In genomic region chr3:10339376-10339955, GRCh38 we compare ENCODE assay signal across 20 cellular contexts. TPM values are rescaled to one million over a fixed set of nuclear protein-coding genes. Genes with fewer than 3 reads are reported as not detected.
"Had no signal": no experiment of that assay in that cellular context is flagged by ENCODE, and none has a peak within 500 bp of the region (broad histone marks: within the 10 kb centered on the region; RNA-seq: fewer than 3 reads in every experiment).

No MANE protein-coding gene starts in this region.

- DNase-seq: activated CD4-positive, alpha-beta T cell treated with anti-CD3 and anti-CD28 coated beads for 36 hours; activated CD4-positive, alpha-beta T cell treated with anti-CD3 and anti-CD28 coated beads, Interleukin-2, amount 50 U/mL, for 4 hours; activated effector memory CD4-positive, alpha-beta T cell treated with anti-CD3 and anti-CD28 coated beads, Interleukin-2, amount 50 U/mL, for 16 hours; activated naive CD4-positive, alpha-beta T cell treated with anti-CD3 and anti-CD28 coated beads, Interleukin-2, amount 10 ng/mL, durations not matched to agents 7 days and 5 days; amygdala; dermis blood vessel endothelial cell; effector memory CD4-positive, alpha-beta T cell; foreskin keratinocyte; immature natural killer cell; left lung; naive thymus-derived CD4-positive, alpha-beta T cell; ovary; stimulated activated CD4-positive, alpha-beta T cell treated with anti-CD3 and anti-CD28 coated beads, Interleukin-1b, Interleukin-23, amount 100 ng/mL, for 48 hours; substantia nigra; T-helper 9 cell; thyroid gland; upper lobe of right lung had no signal

- H3K36me3 ChIP-seq: left lung, ovary, right atrium auricular region, thyroid gland, upper lobe of right lung had no signal

- ATAC-seq: activated CD4-positive, alpha-beta T cell treated with anti-CD3 and anti-CD28 coated beads for 36 hours; foreskin keratinocyte; left lung; naive thymus-derived CD4-positive, alpha-beta T cell; psoas muscle; upper lobe of right lung; WTC11 had no signal

- H3K27ac ChIP-seq: foreskin keratinocyte, left lung, ovary, psoas muscle, right atrium auricular region, thyroid gland, upper lobe of right lung had no signal

- H3K4me1 ChIP-seq: foreskin keratinocyte, left lung, right atrium auricular region, thyroid gland, upper lobe of right lung had no signal

- H3K27me3 ChIP-seq: left lung, ovary, right atrium auricular region, thyroid gland, upper lobe of right lung had no signal

- H3K9me3 ChIP-seq: left lung, ovary, psoas muscle, right atrium auricular region, thyroid gland, upper lobe of right lung had no signal

- H3K4me3 ChIP-seq: left lung, ovary, psoas muscle, right atrium auricular region, thyroid gland, upper lobe of right lung had no signal

RNA-seq across cellular contexts. Expression of gene GHRL, which starts 46.7 kb away (rescaled TPM):
- polyA plus RNA-seq: foreskin keratinocyte had no signal
